8 cellular contexts compared by ENCODE assay signal in genomic region chr22:24043465-24043864, GRCh38. TPM values are rescaled to one million over a fixed set of nuclear protein-coding genes. Genes with fewer than 3 reads are reported as not detected.
"Had no signal": no experiment of that assay in that cellular context is flagged by ENCODE, and none has a peak within 500 bp of the region (broad histone marks: within the 10 kb centered on the region; RNA-seq: fewer than 3 reads in every experiment).

No MANE protein-coding gene starts in this region.

RNA-seq across cellular contexts. Expression of gene GSTT4, which starts 38.2 kb away (rescaled TPM):
- total RNA-seq: activated CD8-positive, alpha-beta T cell treated with anti-CD3 and anti-CD28 coated beads for 36 hours; activated naive CD8-positive, alpha-beta T cell treated with anti-CD3 and anti-CD28 coated beads, Interleukin-2, amount 10 ng/mL, durations not matched to agents 7 days and 5 days; aorta; body of pancreas; K562; OCI-LY7; Right ventricle myocardium inferior; T-helper 1 cell treated with Interleukin-12 subunit alpha and Interleukin-12 subunit beta and Interleukin-4 antibody, amounts not matched to agents 30 ng/mL and 1 ng/mL, for 36 hours had no signal
- polyA plus RNA-seq: aorta, K562 had no signal
